Comparison of ENCODE assay signal across 12 cellular contexts in the genomic region with DNA sequence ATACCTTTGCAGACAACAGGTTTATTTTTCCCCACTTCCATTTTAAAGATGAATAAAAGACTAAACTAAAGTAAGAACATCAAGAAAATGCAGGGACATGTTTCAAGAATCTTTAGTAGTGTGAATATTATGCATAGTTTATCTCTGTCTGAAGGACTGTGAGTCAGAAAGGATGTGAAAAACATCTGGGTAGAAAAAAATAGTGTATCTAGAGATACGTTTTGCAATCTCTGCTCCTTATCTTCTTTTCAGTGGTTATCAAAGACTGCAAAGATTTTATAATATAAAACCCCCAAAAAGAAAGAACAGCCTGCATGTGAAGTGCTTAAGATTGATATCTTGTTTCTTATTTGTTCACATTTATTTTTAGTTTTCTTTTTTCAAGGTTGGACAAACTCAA.
DNase-seq lines count a peak whose midpoint lies in the region; ATAC-seq, FAIRE-seq and TF ChIP-seq lines count a peak whose summit lies in the region.
"Had no signal": no experiment of that assay in that cellular context is flagged by ENCODE, and none has a peak within 500 bp of the region (broad histone marks: within the 10 kb centered on the region; RNA-seq: fewer than 3 reads in every experiment).

No MANE protein-coding gene starts in this region.

- H3K4me1 ChIP-seq in RWPE2 (ENCODE audit: insufficient read depth, poor library complexity, severe bottlenecking) = peaks cover 35% of the 10 kb centered on the region
- H3K4me1 ChIP-seq: spleen had no signal

- no peaks in the 10 kb centered on the region for H3K36me3 ChIP-seq in RWPE2 (ENCODE audit: low read depth)
- H3K36me3 ChIP-seq: gastrocnemius medialis, spleen had no signal

- H3K4me1 Mint-ChIP-seq in activated naive CD4-positive, alpha-beta T cell treated with anti-CD3 and anti-CD28 coated beads, Interleukin-2, amount 50 U/mL, for 24 hours = peaks cover 51% of the 10 kb centered on the region
- H3K4me1 Mint-ChIP-seq in stimulated activated effector memory CD8-positive, alpha-beta T cell treated with anti-CD3 and anti-CD28 coated beads, Interleukin-12 subunit alpha, Interleukin-12 subunit beta, amount 100 ng/mL, for 72 hours = peaks cover 34% of the 10 kb centered on the region

- no peak for TF ChIP-seq CTCF in RWPE2 (IDR thresholded peaks at IDR 0.05; ENCODE audit: poor library complexity, severe bottlenecking)

- peak overlapping the region; percentile 74 for H3K27ac Mint-ChIP-seq in activated naive CD4-positive, alpha-beta T cell treated with anti-CD3 and anti-CD28 coated beads, Interleukin-2, amount 50 U/mL, for 24 hours
- H3K27ac Mint-ChIP-seq in stimulated activated effector memory CD8-positive, alpha-beta T cell treated with anti-CD3 and anti-CD28 coated beads, Interleukin-12 subunit alpha, Interleukin-12 subunit beta, amount 100 ng/mL, for 72 hours = no peak overlapping the region

- no peaks in the 10 kb centered on the region for H3K9me3 Mint-ChIP-seq in activated naive CD4-positive, alpha-beta T cell treated with anti-CD3 and anti-CD28 coated beads, Interleukin-2, amount 50 U/mL, for 24 hours
- no peaks in the 10 kb centered on the region for H3K9me3 Mint-ChIP-seq in stimulated activated effector memory CD8-positive, alpha-beta T cell treated with anti-CD3 and anti-CD28 coated beads, Interleukin-12 subunit alpha, Interleukin-12 subunit beta, amount 100 ng/mL, for 72 hours

- H3K27me3 ChIP-seq in RWPE2 (ENCODE audit: insufficient read depth, poor library complexity, severe bottlenecking) = no peaks in the 10 kb centered on the region
- H3K27me3 ChIP-seq: gastrocnemius medialis, spleen had no signal

- no peak for FAIRE-seq in GM12892 (lab: Jason Lieb, UNC)

- peaks cover 2% of the 10 kb centered on the region for H3K36me3 Mint-ChIP-seq in activated naive CD4-positive, alpha-beta T cell treated with anti-CD3 and anti-CD28 coated beads, Interleukin-2, amount 50 U/mL, for 24 hours
- no peaks in the 10 kb centered on the region for H3K36me3 Mint-ChIP-seq in stimulated activated effector memory CD8-positive, alpha-beta T cell treated with anti-CD3 and anti-CD28 coated beads, Interleukin-12 subunit alpha, Interleukin-12 subunit beta, amount 100 ng/mL, for 72 hours

- no peaks in the 10 kb centered on the region for H3K9me3 ChIP-seq in RWPE2 (ENCODE audit: severe bottlenecking)
- H3K9me3 ChIP-seq: gastrocnemius medialis, spleen had no signal

- H3K4me3 Mint-ChIP-seq in activated naive CD4-positive, alpha-beta T cell treated with anti-CD3 and anti-CD28 coated beads, Interleukin-2, amount 50 U/mL, for 24 hours = peak overlapping the region; percentile 72
- peak overlapping the region; percentile 23 for H3K4me3 Mint-ChIP-seq in stimulated activated effector memory CD8-positive, alpha-beta T cell treated with anti-CD3 and anti-CD28 coated beads, Interleukin-12 subunit alpha, Interleukin-12 subunit beta, amount 100 ng/mL, for 72 hours

- no peak for DNase-seq in activated naive CD4-positive, alpha-beta T cell treated with anti-CD3 and anti-CD28 coated beads, Interleukin-2, amount 50 U/mL, for 16 hours
- DNase-seq in RWPE2 (ENCODE audit: low spot score) (no peak), epithelial cell of prostate (ENCODE audit: low read depth, low spot score) (no peak), substantia nigra (lab: John Stamatoyannopoulos, UW) (no peak), GM12892 (ENCODE audit: insufficient read length) (no peak), SIG-M5 (lab: John Stamatoyannopoulos, UW) (no peak)
- no peak for DNase-seq in stimulated activated effector memory CD8-positive, alpha-beta T cell treated with anti-CD3 and anti-CD28 coated beads, Interleukin-12 subunit alpha, Interleukin-12 subunit beta, amount 100 ng/mL, for 72 hours (ENCODE audit: low spot score in 2 of 2)
- DNase-seq: gastrocnemius medialis, NCI-H1436 treated with DMSO at 0.1 percent for 48 hours, NCI-H774, spleen had no signal

- TF ChIP-seq POLR2A in GM12892 (IDR thresholded peaks at IDR 0.05; ENCODE audit: low read depth, low read length) = no peak

- ATAC-seq in RWPE2 (ENCODE audit: low read depth) = peak; percentile 28; the same call in 1 of the 3 replicates
- no peak for ATAC-seq in stimulated activated effector memory CD8-positive, alpha-beta T cell treated with anti-CD3 and anti-CD28 coated beads, Interleukin-12 subunit alpha, Interleukin-12 subunit beta, amount 100 ng/mL, for 72 hours
- ATAC-seq: gastrocnemius medialis had no signal

- H3K27ac ChIP-seq in RWPE2 (ENCODE audit: poor library complexity, severe bottlenecking) (peak overlapping the region; percentile 73), epithelial cell of prostate (peak overlapping the region; percentile 86), substantia nigra (ENCODE audit: low read depth, low read length, poor library complexity, severe bottlenecking) (no peak overlapping the region)
- H3K27ac ChIP-seq: gastrocnemius medialis, spleen had no signal

- no peaks in the 10 kb centered on the region for H3K27me3 Mint-ChIP-seq in activated naive CD4-positive, alpha-beta T cell treated with anti-CD3 and anti-CD28 coated beads, Interleukin-2, amount 50 U/mL, for 24 hours

- no peak overlapping the region for H3K4me3 ChIP-seq in RWPE2 (ENCODE audit: severe bottlenecking)
- H3K4me3 ChIP-seq: gastrocnemius medialis, spleen had no signal
